ENCODE assay signal across 19 cellular contexts in genomic region chr11:117931331-117931950, GRCh38. TPM values are rescaled to one million over a fixed set of nuclear protein-coding genes. Genes with fewer than 3 reads are reported as not detected.
DNase-seq lines count a peak whose midpoint lies in the region; ATAC-seq lines count a peak whose summit lies in the region.
"Had no signal": no experiment of that assay in that cellular context is flagged by ENCODE, and none has a peak within 500 bp of the region (broad histone marks: within the 10 kb centered on the region; RNA-seq: fewer than 3 reads in every experiment).

No MANE protein-coding gene starts in this region.

- peak overlapping the region; percentile 1 for H4K91ac ChIP-seq in trophoblast cell (ENCODE audit: low read depth, low read length)

- H3K14ac ChIP-seq in trophoblast cell (ENCODE audit: low read length) = no peak overlapping the region

- H3K79me1 ChIP-seq in trophoblast cell (ENCODE audit: low read length) = peaks cover 2% of the 10 kb centered on the region

- H3K4me1 Mint-ChIP-seq in T-helper 1 cell treated with Interleukin-12 subunit alpha and Interleukin-12 subunit beta and Interleukin-4 antibody, amounts not matched to agents 30 μg/mL and 1 μg/mL, for 36 hours (ENCODE audit: low read depth) = peaks cover 44% of the 10 kb centered on the region
- H3K4me1 Mint-ChIP-seq in activated naive CD8-positive, alpha-beta T cell treated with anti-CD3 and anti-CD28 coated beads, Interleukin-2, amount 50 U/mL, for 24 hours = peaks cover 83% of the 10 kb centered on the region

- H3K4me3 ChIP-seq in trophoblast cell (ENCODE audit: low read depth, low read length) = no peak overlapping the region
- H3K4me3 ChIP-seq: esophagus muscularis mucosa, right lobe of liver, tibial artery had no signal

- H3K27me3 ChIP-seq in trophoblast cell (ENCODE audit: insufficient read depth, low read length) = no peaks in the 10 kb centered on the region
- H3K27me3 ChIP-seq: right lobe of liver had no signal

- WGBS in trophoblast cell (ENCODE audit: extremely low coverage, insufficient coverage, insufficient read length) = no CpG with 5 or more reads among the region's 10 CpGs

- no peaks in the 10 kb centered on the region for H3K79me2 ChIP-seq in trophoblast cell (ENCODE audit: control insufficient read depth, insufficient read depth, low read length, poor library complexity)

- H2AFZ ChIP-seq in trophoblast cell (ENCODE audit: insufficient read depth, low read length, poor library complexity) = no peak overlapping the region

- peak overlapping the region; percentile 84 for H3K27ac ChIP-seq in KOPT-K1 (ENCODE audit: low read depth, low read length, poor library complexity, severe bottlenecking)
- no peak overlapping the region for H3K27ac ChIP-seq in trophoblast cell (ENCODE audit: low read depth, low read length)
- H3K27ac ChIP-seq: 22Rv1, esophagus muscularis mucosa, HL-60, right lobe of liver, tibial artery had no signal

- peaks cover 18 to 19% of the 10 kb centered on the region in 2 experiments for H3K4me1 ChIP-seq in trophoblast cell (ENCODE audit: control insufficient read depth in 1 of 2, insufficient read depth in 2 of 2, low read length in 2 of 2)
- H3K4me1 ChIP-seq: right lobe of liver, tibial artery had no signal

- no peak overlapping the region for H2BK5ac ChIP-seq in trophoblast cell (ENCODE audit: low read depth, low read length, poor library complexity)

- no peaks in the 10 kb centered on the region for H3K9me3 ChIP-seq in KOPT-K1 (ENCODE audit: insufficient read depth, low read length, poor library complexity, severe bottlenecking)
- H3K9me3 ChIP-seq in trophoblast cell (ENCODE audit: insufficient read depth, low read depth, low read length) = no peaks in the 10 kb centered on the region
- H3K9me3 ChIP-seq: esophagus muscularis mucosa, right lobe of liver, tibial artery had no signal

- H3K27ac Mint-ChIP-seq in T-helper 1 cell treated with Interleukin-12 subunit alpha and Interleukin-12 subunit beta and Interleukin-4 antibody, amounts not matched to agents 30 μg/mL and 1 μg/mL, for 36 hours = peak overlapping the region; percentile 86
- peak overlapping the region; percentile 99 for H3K27ac Mint-ChIP-seq in activated naive CD8-positive, alpha-beta T cell treated with anti-CD3 and anti-CD28 coated beads, Interleukin-2, amount 50 U/mL, for 24 hours

- H3K36me3 ChIP-seq in KOPT-K1 (ENCODE audit: insufficient read depth, low read length) (no peaks in the 10 kb centered on the region), trophoblast cell (ENCODE audit: control insufficient read depth in 1 of 2, insufficient read depth in 2 of 2, low read length in 2 of 2) (no peaks in the 10 kb centered on the region)
- H3K36me3 ChIP-seq: esophagus muscularis mucosa, right lobe of liver, tibial artery had no signal

- H3K4me2 ChIP-seq in trophoblast cell (ENCODE audit: low read length) = no peak overlapping the region

- no peak overlapping the region for H2BK12ac ChIP-seq in trophoblast cell (ENCODE audit: low read length)

- no peak overlapping the region for H3K4ac ChIP-seq in trophoblast cell (ENCODE audit: low read depth, low read length)

- H2BK120ac ChIP-seq in trophoblast cell (ENCODE audit: insufficient read depth, low read length, poor library complexity) = no peak overlapping the region

- H3K23ac ChIP-seq in trophoblast cell (ENCODE audit: low read length) = no peak overlapping the region

- no peak overlapping the region for H3K9ac ChIP-seq in trophoblast cell (ENCODE audit: low read length)

- H3K36me3 Mint-ChIP-seq in T-helper 1 cell treated with Interleukin-12 subunit alpha and Interleukin-12 subunit beta and Interleukin-4 antibody, amounts not matched to agents 30 μg/mL and 1 μg/mL, for 36 hours (ENCODE audit: low read depth) = no peaks in the 10 kb centered on the region
- no peaks in the 10 kb centered on the region for H3K36me3 Mint-ChIP-seq in activated naive CD8-positive, alpha-beta T cell treated with anti-CD3 and anti-CD28 coated beads, Interleukin-2, amount 50 U/mL, for 24 hours (ENCODE audit: low read depth)

- ATAC-seq in activated naive CD8-positive, alpha-beta T cell treated with anti-CD3 and anti-CD28 coated beads, Interleukin-2, amount 50 U/mL, for 24 hours = no peak
- ATAC-seq: SK-N-SH treated with all-trans-retinoic acid at 6 μM for 48 hours had no signal

- no peak overlapping the region for H4K8ac ChIP-seq in trophoblast cell (ENCODE audit: low read depth, low read length)

- DNase-seq in T-helper 1 cell (no peak), trophoblast cell (no peak), anterior cingulate cortex (lab: John Stamatoyannopoulos, UW) (no peak), islet precursor cell (no peak), KG1 (lab: John Stamatoyannopoulos, UW) (no peak)
- no peak for DNase-seq in activated naive CD8-positive, alpha-beta T cell treated with anti-CD3 and anti-CD28 coated beads, Interleukin-2, amount 50 U/mL, for 24 hours
- DNase-seq: C1 segment of cervical spinal cord, DMS79, Karpas-422, NCI-H1436, nucleus accumbens had no signal

- no peak overlapping the region for H2AK5ac ChIP-seq in trophoblast cell (ENCODE audit: low read length)

- peak overlapping the region; percentile 4 for H3K4me3 Mint-ChIP-seq in T-helper 1 cell treated with Interleukin-12 subunit alpha and Interleukin-12 subunit beta and Interleukin-4 antibody, amounts not matched to agents 30 μg/mL and 1 μg/mL, for 36 hours
- H3K4me3 Mint-ChIP-seq in activated naive CD8-positive, alpha-beta T cell treated with anti-CD3 and anti-CD28 coated beads, Interleukin-2, amount 50 U/mL, for 24 hours = no peak overlapping the region

- H4K12ac ChIP-seq in trophoblast cell (ENCODE audit: low read depth, low read length) = no peak overlapping the region

- H3K9me3 Mint-ChIP-seq in T-helper 1 cell treated with Interleukin-12 subunit alpha and Interleukin-12 subunit beta and Interleukin-4 antibody, amounts not matched to agents 30 μg/mL and 1 μg/mL, for 36 hours = no peaks in the 10 kb centered on the region
- H3K9me3 Mint-ChIP-seq in activated naive CD8-positive, alpha-beta T cell treated with anti-CD3 and anti-CD28 coated beads, Interleukin-2, amount 50 U/mL, for 24 hours = no peaks in the 10 kb centered on the region

- peaks cover 6% of the 10 kb centered on the region for H3K27me3 Mint-ChIP-seq in T-helper 1 cell treated with Interleukin-12 subunit alpha and Interleukin-12 subunit beta and Interleukin-4 antibody, amounts not matched to agents 30 μg/mL and 1 μg/mL, for 36 hours (ENCODE audit: low read depth)
- no peaks in the 10 kb centered on the region for H3K27me3 Mint-ChIP-seq in activated naive CD8-positive, alpha-beta T cell treated with anti-CD3 and anti-CD28 coated beads, Interleukin-2, amount 50 U/mL, for 24 hours

- no peak overlapping the region for H3K18ac ChIP-seq in trophoblast cell (ENCODE audit: low read length)

RNA-seq across cellular contexts. Expression of gene TMPRSS13, which starts 2.2 kb away (rescaled TPM):
- 4.0 and 4.1 TPM in 2 replicates for polyA plus RNA-seq in trophoblast cell (2013)

RNA-seq across cellular contexts. Expression of gene IL10RA, which starts 54.8 kb away (rescaled TPM):
- 0.08 and 0.24 TPM in 2 replicates for polyA plus RNA-seq in trophoblast cell (2013)

RNA-seq across cellular contexts. Expression of gene FXYD6, which starts 55.0 kb away (rescaled TPM):
- 4.7 TPM in 2 replicates for polyA plus RNA-seq in trophoblast cell (2013)
